In the genomic region with DNA sequence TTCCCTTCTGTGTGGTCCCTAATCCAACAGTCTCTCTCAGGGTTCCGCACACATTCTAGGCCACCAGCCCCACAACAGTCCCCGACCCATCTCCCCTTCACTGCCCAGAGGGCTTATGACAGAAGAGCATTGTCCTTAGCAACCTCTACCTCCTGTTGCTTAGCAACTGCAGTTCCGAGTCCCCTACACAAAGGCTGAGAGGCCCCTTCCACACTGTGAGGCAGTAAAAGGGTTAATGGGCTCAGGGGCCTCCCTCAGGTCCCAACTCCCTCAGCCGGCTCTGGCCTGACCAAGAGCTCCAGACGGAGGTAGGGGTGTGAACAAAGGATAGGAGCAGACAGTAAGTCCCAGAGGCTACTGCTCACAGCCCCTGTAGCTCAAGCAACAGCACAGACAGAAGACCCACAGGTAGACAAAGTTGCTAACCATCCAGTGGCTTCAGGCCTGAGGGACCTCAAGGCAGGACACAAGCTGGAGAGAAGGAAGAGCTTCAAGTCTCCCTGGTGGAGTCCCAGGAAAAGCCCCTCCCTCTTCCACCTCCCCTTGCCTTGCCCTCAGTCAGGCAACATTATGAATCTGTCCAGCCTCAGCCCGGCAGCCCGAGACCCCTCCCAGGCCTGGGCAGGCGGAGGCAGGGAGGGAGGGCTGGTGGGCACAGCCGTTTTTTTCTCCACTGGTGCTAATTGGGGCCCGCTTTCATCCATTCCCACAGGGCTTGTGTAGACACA, we compare ENCODE assay signal across 24 cellular contexts. TPM values are rescaled to one million over a fixed set of nuclear protein-coding genes. Genes with fewer than 3 reads are reported as not detected.
A peak's percentile ranks its signal among the peaks of the same experiment; 100 is the strongest.
DNase-seq lines count a peak whose midpoint lies in the region; ATAC-seq and TF ChIP-seq lines count a peak whose summit lies in the region.
"Had no signal": no experiment of that assay in that cellular context is flagged by ENCODE, and none has a peak within 500 bp of the region (broad histone marks: within the 10 kb centered on the region; RNA-seq: fewer than 3 reads in every experiment).

No MANE protein-coding gene starts in this region.

- no peaks in the 10 kb centered on the region for H3K36me3 Mint-ChIP-seq in endodermal cell (ENCODE audit: low read depth)
- H3K36me3 Mint-ChIP-seq: activated naive CD8-positive, alpha-beta T cell treated with anti-CD3 and anti-CD28 coated beads, Interleukin-2, amount 10 ng/mL, durations not matched to agents 7 days and 5 days; natural killer cell treated with Interleukin-12 subunit alpha and Interleukin-12 subunit beta and Interleukin-15 and Interleukin-18, amount 100 ng/mL, for 72 hours had no signal

- WGBS in endodermal cell (ENCODE audit: insufficient coverage in 1 of 2, insufficient read length in 1 of 2), 2 experiments: 74 to 83% methylated on average over 1 to 10 of the region's 10 CpGs
- WGBS in neuronal stem cell (ENCODE audit: extremely low coverage in 2 of 2, insufficient read length in 2 of 2, insufficient replicate concordance in 1 of 2), 2 donors: no CpG with 5 or more reads among the region's 10 CpGs

- no peaks in the 10 kb centered on the region for H3K9me3 Mint-ChIP-seq in endodermal cell
- H3K9me3 Mint-ChIP-seq: activated B cell treated with CpG ODN at 0.5 μM for 24 hours; activated naive CD8-positive, alpha-beta T cell treated with anti-CD3 and anti-CD28 coated beads, Interleukin-2, amount 10 ng/mL, durations not matched to agents 7 days and 5 days; natural killer cell treated with Interleukin-12 subunit alpha and Interleukin-12 subunit beta and Interleukin-15 and Interleukin-18, amount 100 ng/mL, for 72 hours had no signal

- H2BK5ac ChIP-seq in neuronal stem cell (ENCODE audit: low read length): peak overlapping the region; percentile 2

- H3K27me3 ChIP-seq in endodermal cell (ENCODE audit: control insufficient read depth, insufficient read depth, low read length, poor library complexity, severe bottlenecking) (peaks cover 18% of the 10 kb centered on the region), neuronal stem cell (ENCODE audit: control insufficient read depth in 3 of 3, insufficient read depth in 3 of 3, low read depth in 1 of 3, low read length in 3 of 3) (peaks cover 0 to 3% (median 0%) of the 10 kb centered on the region in 3 experiments)

- peak overlapping the region; percentile 0 for H3K18ac ChIP-seq in neuronal stem cell (ENCODE audit: low read length)

- H2AFZ ChIP-seq in neuronal stem cell (ENCODE audit: low read length): peak overlapping the region; percentile 84

- DNase-seq in NCI-H1436 (lab: John Stamatoyannopoulos, UW): peak; percentile 24
- DNase-seq in NCI-H1436 treated with DMSO at 0.1 percent for 48 hours (lab: John Stamatoyannopoulos, UW): no peak
- peak; percentile 57 for DNase-seq in NCI-H2081 treated with DMSO at 0.1 percent for 48 hours (lab: John Stamatoyannopoulos, UW)
- DNase-seq in endodermal cell: no peak
- peak; percentile 56 for DNase-seq in neuronal stem cell (ENCODE audit: low spot score)
- DNase-seq in amniotic stem cell (lab: John Stamatoyannopoulos, UW): no peak
- no peak for DNase-seq in NCI-H345 (lab: John Stamatoyannopoulos, UW)
- DNase-seq: activated B cell treated with CpG ODN at 0.5 μM for 24 hours; activated naive CD8-positive, alpha-beta T cell treated with anti-CD3 and anti-CD28 coated beads, Interleukin-2, amount 10 ng/mL, durations not matched to agents 7 days and 5 days; EL; esophagus squamous epithelium; KG1; NCI-H446 treated with DMSO at 0.1 percent for 48 hours; stimulated activated naive CD4-positive, alpha-beta T cell had no signal

- H3K4ac ChIP-seq in neuronal stem cell (ENCODE audit: low read length): no peak overlapping the region

- H3K9ac ChIP-seq in endodermal cell (ENCODE audit: extremely low read depth, low read length, poor library complexity, severe bottlenecking) (no peak overlapping the region), neuronal stem cell (ENCODE audit: low read depth, low read length, poor library complexity) (no peak overlapping the region)

- H3K14ac ChIP-seq in neuronal stem cell (ENCODE audit: low read length): no peak overlapping the region

- no peak for TF ChIP-seq CTCF in endodermal cell (conservative IDR thresholded peaks at IDR 0.05)

- H3K4me3 ChIP-seq in endodermal cell (ENCODE audit: low read length): no peak overlapping the region
- peak overlapping the region in 1 of 2 donors; percentile 20 for H3K4me3 ChIP-seq in neuronal stem cell (ENCODE audit: low read length in 2 of 2)
- H3K4me3 ChIP-seq: esophagus squamous epithelium, tibial nerve had no signal

- peak overlapping the region; percentile 51 for H2AK5ac ChIP-seq in neuronal stem cell (ENCODE audit: low read depth, low read length)

- H3K23ac ChIP-seq in neuronal stem cell (ENCODE audit: low read depth, low read length, poor library complexity): no peak overlapping the region

- H3K9me3 ChIP-seq in endodermal cell (ENCODE audit: control insufficient read depth, low read length): no peaks in the 10 kb centered on the region
- no peaks in the 10 kb centered on the region for H3K9me3 ChIP-seq in neuronal stem cell (replicated peaks in 1 of 2; ENCODE audit: control insufficient read depth in 2 of 2, insufficient read depth in 1 of 2, low read depth in 1 of 2, low read length in 2 of 2)
- H3K9me3 ChIP-seq: esophagus squamous epithelium, tibial nerve had no signal

- no peaks in the 10 kb centered on the region for H3K36me3 ChIP-seq in endodermal cell (ENCODE audit: control insufficient read depth, insufficient read depth, low read length)
- peaks cover 2 to 5% of the 10 kb centered on the region in 2 donors for H3K36me3 ChIP-seq in neuronal stem cell (replicated peaks in 1 of 2; ENCODE audit: control insufficient read depth in 2 of 2, insufficient read depth in 2 of 2, low read length in 2 of 2)
- H3K36me3 ChIP-seq: esophagus squamous epithelium, tibial nerve had no signal

- H3K27ac ChIP-seq in endodermal cell (ENCODE audit: low read depth, low read length) (peak overlapping the region; percentile 90), neuronal stem cell (replicated peaks; ENCODE audit: low read length) (peak overlapping the region; percentile 49)
- H3K27ac ChIP-seq: tibial nerve had no signal

- H4K8ac ChIP-seq in neuronal stem cell (ENCODE audit: low read depth, low read length): no peak overlapping the region

- no peak overlapping the region for H2BK12ac ChIP-seq in neuronal stem cell (ENCODE audit: low read length)

- H3K79me1 ChIP-seq in neuronal stem cell (ENCODE audit: low read depth, low read length): peaks cover 10% of the 10 kb centered on the region

- peaks cover 17% of the 10 kb centered on the region for H3K27me3 Mint-ChIP-seq in endodermal cell (ENCODE audit: insufficient read depth)

- H2BK15ac ChIP-seq in neuronal stem cell (ENCODE audit: low read length): peak overlapping the region; percentile 4

- H4K91ac ChIP-seq in neuronal stem cell (ENCODE audit: low read depth, low read length, poor library complexity): no peak overlapping the region

- H3K4me1 ChIP-seq in endodermal cell (ENCODE audit: control insufficient read depth, insufficient read depth, low read length): peaks cover 35% of the 10 kb centered on the region
- peaks cover 32 to 58% of the 10 kb centered on the region in 2 donors for H3K4me1 ChIP-seq in neuronal stem cell (ENCODE audit: control insufficient read depth in 2 of 2, insufficient read depth in 1 of 2, low read depth in 1 of 2, low read length in 2 of 2)

- H3K27ac Mint-ChIP-seq in endodermal cell: peak overlapping the region; percentile 20
- H3K27ac Mint-ChIP-seq: activated B cell treated with CpG ODN at 0.5 μM for 24 hours; activated naive CD8-positive, alpha-beta T cell treated with anti-CD3 and anti-CD28 coated beads, Interleukin-2, amount 10 ng/mL, durations not matched to agents 7 days and 5 days; natural killer cell treated with Interleukin-12 subunit alpha and Interleukin-12 subunit beta and Interleukin-15 and Interleukin-18, amount 100 ng/mL, for 72 hours had no signal

- peak overlapping the region; percentile 29 for H3K4me2 ChIP-seq in neuronal stem cell (ENCODE audit: insufficient read depth, low read length, poor library complexity, severe bottlenecking)

- H2BK120ac ChIP-seq in neuronal stem cell (ENCODE audit: low read depth, low read length): no peak overlapping the region

- no peak overlapping the region for H3K4me3 Mint-ChIP-seq in endodermal cell
- H3K4me3 Mint-ChIP-seq: activated B cell treated with CpG ODN at 0.5 μM for 24 hours; activated naive CD8-positive, alpha-beta T cell treated with anti-CD3 and anti-CD28 coated beads, Interleukin-2, amount 10 ng/mL, durations not matched to agents 7 days and 5 days; CD14-positive monocyte; natural killer cell treated with Interleukin-12 subunit alpha and Interleukin-12 subunit beta and Interleukin-15 and Interleukin-18, amount 100 ng/mL, for 72 hours had no signal

- H3K4me1 Mint-ChIP-seq in endodermal cell: peaks cover 62% of the 10 kb centered on the region

- ATAC-seq in HG03108 (IDR thresholded peaks at IDR 0.05; ENCODE audit: unreplicated experiment): no peak
- ATAC-seq: natural killer cell treated with Interleukin-12 subunit alpha and Interleukin-12 subunit beta and Interleukin-15 and Interleukin-18, amount 100 ng/mL, for 72 hours; Right ventricle myocardium inferior had no signal

RNA-seq across cellular contexts. Expression of gene IGSF9, which starts 4.1 kb away (rescaled TPM):
- total RNA-seq in endodermal cell: 1 to 10 TPM; 7.5 to 9.2 TPM
- polyA plus RNA-seq in endodermal cell (2013, experiment 1 of 2): 34.7 TPM
- 30.4 TPM for polyA plus RNA-seq in endodermal cell (2013, experiment 2 of 2)
- 11.6 TPM for polyA plus RNA-seq in neuronal stem cell (2013, experiment 1 of 2)
- polyA plus RNA-seq in neuronal stem cell (2013, experiment 2 of 2): 11.4 TPM
- total RNA-seq: activated B cell treated with CpG ODN at 0.5 μM for 24 hours; activated naive CD8-positive, alpha-beta T cell treated with anti-CD3 and anti-CD28 coated beads, Interleukin-2, amount 10 ng/mL, durations not matched to agents 7 days and 5 days; lung microvascular endothelial cell; natural killer cell treated with Interleukin-12 subunit alpha and Interleukin-12 subunit beta and Interleukin-15 and Interleukin-18, amount 100 ng/mL, for 72 hours; T-helper 1 cell treated with Interleukin-12 subunit alpha and Interleukin-12 subunit beta and Interleukin-4 antibody, amounts not matched to agents 30 ng/mL and 1 ng/mL, for 36 hours had no signal
- polyA plus RNA-seq: CD14-positive monocyte had no signal

RNA-seq across cellular contexts. Expression of gene SLAMF9, which starts 12.7 kb away (rescaled TPM):
- not detected for total RNA-seq in endodermal cell
- not detected for polyA plus RNA-seq in endodermal cell (2013, experiment 1 of 2)
- polyA plus RNA-seq in endodermal cell (2013, experiment 2 of 2): not detected
- polyA plus RNA-seq in neuronal stem cell (2013, experiment 1 of 2): not detected
- polyA plus RNA-seq in neuronal stem cell (2013, experiment 2 of 2): not detected
- total RNA-seq: A172; activated B cell treated with CpG ODN at 0.5 μM for 24 hours; activated naive CD8-positive, alpha-beta T cell treated with anti-CD3 and anti-CD28 coated beads, Interleukin-2, amount 10 ng/mL, durations not matched to agents 7 days and 5 days; glomerular endothelial cell; H4; lung microvascular endothelial cell; natural killer cell treated with Interleukin-12 subunit alpha and Interleukin-12 subunit beta and Interleukin-15 and Interleukin-18, amount 100 ng/mL, for 72 hours; Right ventricle myocardium inferior; T-helper 1 cell treated with Interleukin-12 subunit alpha and Interleukin-12 subunit beta and Interleukin-4 antibody, amounts not matched to agents 30 ng/mL and 1 ng/mL, for 36 hours; tibial nerve had no signal
- polyA plus RNA-seq: CD14-positive monocyte had no signal

RNA-seq across cellular contexts. Expression of gene TAGLN2, which starts 16.0 kb away (rescaled TPM):
- 100 to 1,000 TPM; 136 to 221 TPM for total RNA-seq in endodermal cell
- polyA plus RNA-seq in endodermal cell (2013, experiment 1 of 2): 141 TPM
- 179 TPM for polyA plus RNA-seq in endodermal cell (2013, experiment 2 of 2)
- polyA plus RNA-seq in neuronal stem cell (2013, experiment 1 of 2): 27.0 TPM
- 26.7 TPM for polyA plus RNA-seq in neuronal stem cell (2013, experiment 2 of 2)

RNA-seq across cellular contexts. Expression of gene CFAP45, which starts 41.3 kb away (rescaled TPM):
- under 1 TPM; 0.49 to 0.55 TPM for total RNA-seq in endodermal cell
- 0.96 TPM for polyA plus RNA-seq in endodermal cell (2013, experiment 1 of 2)
- polyA plus RNA-seq in endodermal cell (2013, experiment 2 of 2): 0.54 TPM
- 0.32 TPM for polyA plus RNA-seq in neuronal stem cell (2013, experiment 1 of 2)
- polyA plus RNA-seq in neuronal stem cell (2013, experiment 2 of 2): 0.47 TPM

Comparison
In these comparisons a context has a peak if more than half of its experiments do, and no peak if none do; other contexts are left out.
1. DNase-seq: peak in NCI-H1436 (single experiment), NCI-H2081 treated with DMSO at 0.1 percent for 48 hours (single experiment) and neuronal stem cell (single experiment); none in NCI-H1436 treated with DMSO at 0.1 percent for 48 hours (single experiment), endodermal cell (single experiment), amniotic stem cell (single experiment) and NCI-H345 (single experiment).